ENCODE assay signal across 25 cellular contexts in genomic region chr14:92247347-92247746, GRCh38.
"Had no signal": no experiment of that assay in that cellular context is flagged by ENCODE, and none has a peak within 500 bp of the region (broad histone marks: within the 10 kb centered on the region; RNA-seq: fewer than 3 reads in every experiment).

No MANE protein-coding gene starts in this region.

- FAIRE-seq: astrocyte, colon, endothelial cell of umbilical vein, kidney, pancreas, urothelium cell line had no signal

- DNase-seq: activated CD4-positive, alpha-beta T cell treated with anti-CD3 and anti-CD28 coated beads for 36 hours; activated CD4-positive, alpha-beta T cell treated with anti-CD3 and anti-CD28 coated beads, Interleukin-2, amount 50 U/mL, for 4 hours; activated CD8-positive, alpha-beta memory T cell treated with anti-CD3 and anti-CD28 coated beads for 24 hours; activated CD8-positive, alpha-beta memory T cell treated with anti-CD3 and anti-CD28 coated beads, Interleukin-2, amount 50 U/mL, for 48 hours; activated naive CD4-positive, alpha-beta T cell treated with Interleukin-2 at 50 U/mL for 16 hours; activated naive CD8-positive, alpha-beta T cell treated with anti-CD3 and anti-CD28 coated beads for 36 hours; activated T-cell treated with anti-CD3 and anti-CD28 coated beads, Interleukin-2, amount 50 U/mL, for 48 hours; dorsolateral prefrontal cortex; effector memory CD8-positive, alpha-beta T cell; foreskin melanocyte; kidney; natural killer cell; pancreas; psoas muscle; stimulated activated CD4-positive, alpha-beta T cell treated with anti-CD3 and anti-CD28 coated beads, Interleukin-12 subunit alpha, Interleukin-12 subunit beta, amount 100 ng/mL, for 4 hours; stimulated activated naive CD8-positive, alpha-beta T cell treated with anti-CD3 and anti-CD28 coated beads, Interleukin-15, amount 100 ng/mL, for 72 hours; tibial artery had no signal

- H3K9me3 ChIP-seq: pancreas had no signal

- H3K36me3 ChIP-seq: pancreas, right atrium auricular region, tibial artery had no signal

- H3K4me3 ChIP-seq: dorsolateral prefrontal cortex, pancreas, psoas muscle, right atrium auricular region, tibial artery had no signal

- ATAC-seq: activated CD4-positive, alpha-beta T cell treated with anti-CD3 and anti-CD28 coated beads for 36 hours; effector memory CD8-positive, alpha-beta T cell; esophagus mucosa; left lobe of liver; pancreas; psoas muscle; stimulated activated naive CD8-positive, alpha-beta T cell treated with anti-CD3 and anti-CD28 coated beads, Interleukin-15, amount 100 ng/mL, for 72 hours; WTC11 had no signal

- H3K4me1 ChIP-seq: pancreas, psoas muscle, right atrium auricular region, tibial artery had no signal

- H3K27me3 ChIP-seq: pancreas, right atrium auricular region, tibial artery had no signal

- H3K27ac ChIP-seq: dorsolateral prefrontal cortex, pancreas, psoas muscle, right atrium auricular region, tibial artery had no signal
